9 cellular contexts compared by ENCODE assay signal in the genomic region with DNA sequence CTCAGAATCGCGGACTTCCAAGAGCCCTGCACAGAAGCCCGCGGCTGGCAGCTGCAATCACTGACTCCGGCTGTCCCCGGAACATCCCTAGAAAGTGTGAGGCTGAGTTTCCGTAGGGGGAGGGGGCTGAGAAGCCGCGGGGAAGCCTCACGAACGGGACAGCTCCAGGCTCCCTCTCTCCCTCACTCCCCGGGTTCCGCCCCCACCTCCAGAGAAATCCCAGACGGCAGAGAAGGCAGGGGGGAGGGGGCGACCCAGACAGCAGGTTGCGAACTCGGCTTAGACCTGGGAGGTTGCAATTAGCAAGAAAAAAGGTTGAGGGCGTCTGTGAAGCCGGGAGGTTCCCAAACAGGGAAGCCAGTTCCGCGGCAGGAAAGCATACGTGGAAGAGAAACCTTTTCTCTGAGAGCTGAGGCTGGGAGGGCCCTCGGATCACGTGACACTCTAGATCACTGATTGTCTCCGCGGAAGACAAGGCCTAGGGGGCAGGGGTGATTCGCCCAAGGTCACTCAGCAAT.
DNase-seq lines count a peak whose midpoint lies in the region; ATAC-seq lines count a peak whose summit lies in the region.
"Had no signal": no experiment of that assay in that cellular context is flagged by ENCODE, and none has a peak within 500 bp of the region (broad histone marks: within the 10 kb centered on the region; RNA-seq: fewer than 3 reads in every experiment).

No MANE protein-coding gene starts in this region.

- peak overlapping the region; percentile 15 for H3K4me3 ChIP-seq in effector memory CD4-positive, alpha-beta T cell (ENCODE audit: insufficient read depth, low read depth, low read length, poor library complexity, severe bottlenecking)

- H3K27me3 Mint-ChIP-seq in stimulated activated naive CD8-positive, alpha-beta T cell treated with anti-CD3 and anti-CD28 coated beads, Interleukin-15, amount 100 ng/mL, for 72 hours, result peaks cover 79% of the 10 kb centered on the region
- H3K27me3 Mint-ChIP-seq in activated T-helper 2 cell treated with anti-CD3 and anti-CD28 coated beads, Interferon-gamma antibody, Interleukin-2, Interleukin-4, amounts not matched to agents 10 μg/mL and 5 μg/mL and 100 μg/mL, durations not matched to agents 14 hours and 24 hours and 36 hours (ENCODE audit: low read depth), result peaks cover 37% of the 10 kb centered on the region

- DNase-seq in SIG-M5 treated with dmso at 0.1 percent for 504 hours (lab: John Stamatoyannopoulos, UW; ENCODE audit: unreplicated experiment) (peak; percentile 27), SIG-M5 (lab: John Stamatoyannopoulos, UW) (no peak), NCI-H446 (lab: John Stamatoyannopoulos, UW) (peak; percentile 60 to 67)
- no peak for DNase-seq in effector memory CD4-positive, alpha-beta T cell
- no peak for DNase-seq in stimulated activated naive CD8-positive, alpha-beta T cell treated with anti-CD3 and anti-CD28 coated beads, Interleukin-15, amount 100 ng/mL, for 72 hours
- no peak for DNase-seq in activated T-helper 2 cell treated with anti-CD3 and anti-CD28 coated beads, Interferon-gamma antibody, Interleukin-2, Interleukin-4, amounts not matched to agents 10 μg/mL and 5 μg/mL and 100 μg/mL, durations not matched to agents 14 hours and 24 hours and 36 hours (ENCODE audit: low spot score)
- DNase-seq: occipital lobe had no signal

- peak overlapping the region; percentile 47 to 63 for H3K4me3 Mint-ChIP-seq in stimulated activated naive CD8-positive, alpha-beta T cell treated with anti-CD3 and anti-CD28 coated beads, Interleukin-15, amount 100 ng/mL, for 72 hours
- no peak overlapping the region for H3K4me3 Mint-ChIP-seq in activated T-helper 2 cell treated with anti-CD3 and anti-CD28 coated beads, Interferon-gamma antibody, Interleukin-2, Interleukin-4, amounts not matched to agents 10 μg/mL and 5 μg/mL and 100 μg/mL, durations not matched to agents 14 hours and 24 hours and 36 hours (ENCODE audit: low read depth)

- ATAC-seq in stimulated activated naive CD8-positive, alpha-beta T cell treated with anti-CD3 and anti-CD28 coated beads, Interleukin-15, amount 100 ng/mL, for 72 hours, result no peak
- ATAC-seq in GM21381 (IDR thresholded peaks at IDR 0.05; ENCODE audit: unreplicated experiment) (no peak), HG02852 (IDR thresholded peaks at IDR 0.05; ENCODE audit: unreplicated experiment) (no peak)

- peaks cover 16% of the 10 kb centered on the region for H3K4me1 Mint-ChIP-seq in stimulated activated naive CD8-positive, alpha-beta T cell treated with anti-CD3 and anti-CD28 coated beads, Interleukin-15, amount 100 ng/mL, for 72 hours
- H3K4me1 Mint-ChIP-seq in activated T-helper 2 cell treated with anti-CD3 and anti-CD28 coated beads, Interferon-gamma antibody, Interleukin-2, Interleukin-4, amounts not matched to agents 10 μg/mL and 5 μg/mL and 100 μg/mL, durations not matched to agents 14 hours and 24 hours and 36 hours (ENCODE audit: low read depth), result no peaks in the 10 kb centered on the region

- H3K27ac Mint-ChIP-seq in stimulated activated naive CD8-positive, alpha-beta T cell treated with anti-CD3 and anti-CD28 coated beads, Interleukin-15, amount 100 ng/mL, for 72 hours, result no peak overlapping the region
- H3K27ac Mint-ChIP-seq in activated T-helper 2 cell treated with anti-CD3 and anti-CD28 coated beads, Interferon-gamma antibody, Interleukin-2, Interleukin-4, amounts not matched to agents 10 μg/mL and 5 μg/mL and 100 μg/mL, durations not matched to agents 14 hours and 24 hours and 36 hours, result no peak overlapping the region

- no peaks in the 10 kb centered on the region for H3K36me3 ChIP-seq in effector memory CD4-positive, alpha-beta T cell (ENCODE audit: control insufficient read depth, insufficient read depth, low read length)

- H3K36me3 Mint-ChIP-seq in activated T-helper 2 cell treated with anti-CD3 and anti-CD28 coated beads, Interferon-gamma antibody, Interleukin-2, Interleukin-4, amounts not matched to agents 10 μg/mL and 5 μg/mL and 100 μg/mL, durations not matched to agents 14 hours and 24 hours and 36 hours (ENCODE audit: low read depth), result no peaks in the 10 kb centered on the region

- no peaks in the 10 kb centered on the region for H3K9me3 ChIP-seq in effector memory CD4-positive, alpha-beta T cell (ENCODE audit: control insufficient read depth, low read length)

- H3K27me3 ChIP-seq in effector memory CD4-positive, alpha-beta T cell (replicated peaks; ENCODE audit: control insufficient read depth, insufficient read depth, low read length, poor library complexity, severe bottlenecking), result peaks cover 17% of the 10 kb centered on the region

- intact Hi-C loops in activated T-helper 2 cell treated with anti-CD3 and anti-CD28 coated beads, Interferon-gamma antibody, Interleukin-2, Interleukin-4, amounts not matched to agents 10 μg/mL and 5 μg/mL and 100 μg/mL, durations not matched to agents 14 hours and 24 hours and 36 hours (cut with micrococcal nuclease), result loop anchor here (5.0 kb wide), 1 partner anchor 140 kb away; a partner anchor contains a TSS

- H3K4me1 ChIP-seq in effector memory CD4-positive, alpha-beta T cell (ENCODE audit: control insufficient read depth, insufficient read depth, low read length, poor library complexity, severe bottlenecking), result peaks cover 11% of the 10 kb centered on the region

- H3K27ac ChIP-seq in effector memory CD4-positive, alpha-beta T cell (ENCODE audit: insufficient read depth, low read length, poor library complexity, severe bottlenecking), result no peak overlapping the region

- peaks cover 0 to 9% of the 10 kb centered on the region in 2 donors for H3K9me3 Mint-ChIP-seq in stimulated activated naive CD8-positive, alpha-beta T cell treated with anti-CD3 and anti-CD28 coated beads, Interleukin-15, amount 100 ng/mL, for 72 hours
- H3K9me3 Mint-ChIP-seq in activated T-helper 2 cell treated with anti-CD3 and anti-CD28 coated beads, Interferon-gamma antibody, Interleukin-2, Interleukin-4, amounts not matched to agents 10 μg/mL and 5 μg/mL and 100 μg/mL, durations not matched to agents 14 hours and 24 hours and 36 hours, result no peaks in the 10 kb centered on the region

Comparison
In these comparisons a context has a peak if more than half of its experiments do, and no peak if none do; other contexts are left out.
1. DNase-seq: peak in SIG-M5 treated with dmso at 0.1 percent for 504 hours (single experiment) and NCI-H446 (2 of 2); none in SIG-M5 (single experiment), effector memory CD4-positive, alpha-beta T cell (0 of 3), stimulated activated naive CD8-positive, alpha-beta T cell treated with anti-CD3 and anti-CD28 coated beads, Interleukin-15, amount 100 ng/mL, for 72 hours (0 of 2) and activated T-helper 2 cell treated with anti-CD3 and anti-CD28 coated beads, Interferon-gamma antibody, Interleukin-2, Interleukin-4, amounts not matched to agents 10 μg/mL and 5 μg/mL and 100 μg/mL, durations not matched to agents 14 hours and 24 hours and 36 hours (single experiment).